In genomic region chr9:127977877-127978647, GRCh38 we compare ENCODE assay signal across 8 cellular contexts. TPM values are rescaled to one million over a fixed set of nuclear protein-coding genes. Genes with fewer than 3 reads are reported as not detected.
DNase-seq lines count a peak whose midpoint lies in the region; ATAC-seq lines count a peak whose summit lies in the region.

No MANE protein-coding gene starts in this region.

- no peaks in the 10 kb centered on the region for H3K9me3 Mint-ChIP-seq in stimulated activated effector memory CD8-positive, alpha-beta T cell treated with anti-CD3 and anti-CD28 coated beads, Interleukin-12 subunit alpha, Interleukin-12 subunit beta, amount 100 ng/mL, for 72 hours

- H3K9me3 ChIP-seq in HUES64 (ENCODE audit: insufficient read depth, low read depth, low read length), result no peaks in the 10 kb centered on the region
- H3K9me3 ChIP-seq in adipocyte (ENCODE audit: control insufficient read depth, low read length), result no peaks in the 10 kb centered on the region

- no peaks in the 10 kb centered on the region for H3K36me3 Mint-ChIP-seq in stimulated activated effector memory CD8-positive, alpha-beta T cell treated with anti-CD3 and anti-CD28 coated beads, Interleukin-12 subunit alpha, Interleukin-12 subunit beta, amount 100 ng/mL, for 72 hours

- H3K4me1 ChIP-seq in HUES64 (ENCODE audit: insufficient read depth, low read length) (peaks cover 28% of the 10 kb centered on the region), adipocyte (ENCODE audit: control insufficient read depth, insufficient read depth, low read length) (peaks cover 69% of the 10 kb centered on the region)

- H3K36me3 ChIP-seq in HUES64 (ENCODE audit: insufficient read depth, low read length) (no peaks in the 10 kb centered on the region), adipocyte (ENCODE audit: control insufficient read depth, insufficient read depth, low read length, severe bottlenecking) (no peaks in the 10 kb centered on the region)

- peaks cover 72% of the 10 kb centered on the region for H3K4me1 Mint-ChIP-seq in stimulated activated effector memory CD8-positive, alpha-beta T cell treated with anti-CD3 and anti-CD28 coated beads, Interleukin-12 subunit alpha, Interleukin-12 subunit beta, amount 100 ng/mL, for 72 hours

- DNase-seq in CD1c-positive myeloid dendritic cell (ENCODE audit: extremely low spot score), result peak; percentile 53
- peak; percentile 84 for DNase-seq in adipocyte (ENCODE audit: low read depth)
- DNase-seq in iPS-NIHi7 (ENCODE audit: extremely low spot score), result peak; percentile 62
- peak in 1 of 2 donors; percentile 58 for DNase-seq in stimulated activated effector memory CD8-positive, alpha-beta T cell treated with anti-CD3 and anti-CD28 coated beads, Interleukin-12 subunit alpha, Interleukin-12 subunit beta, amount 100 ng/mL, for 72 hours (ENCODE audit: low spot score in 2 of 2)
- no peak for DNase-seq in NCI-H1417 treated with DMSO at 0.1 percent for 48 hours (lab: John Stamatoyannopoulos, UW)
- no peak for DNase-seq in NCI-H524 treated with DMSO at 0.1 percent for 48 hours (lab: John Stamatoyannopoulos, UW)
- no peak for DNase-seq in NCI-H1048 (lab: John Stamatoyannopoulos, UW)

- no peak overlapping the region for H3K9ac ChIP-seq in HUES64 (ENCODE audit: low read depth, low read length)
- peak overlapping the region; percentile 88 for H3K9ac ChIP-seq in adipocyte (ENCODE audit: low read length)

- peak overlapping the region; percentile 92 for H3K27ac Mint-ChIP-seq in stimulated activated effector memory CD8-positive, alpha-beta T cell treated with anti-CD3 and anti-CD28 coated beads, Interleukin-12 subunit alpha, Interleukin-12 subunit beta, amount 100 ng/mL, for 72 hours

- no peak for ATAC-seq in stimulated activated effector memory CD8-positive, alpha-beta T cell treated with anti-CD3 and anti-CD28 coated beads, Interleukin-12 subunit alpha, Interleukin-12 subunit beta, amount 100 ng/mL, for 72 hours

- peak overlapping the region; percentile 26; the same call in 1 of the 2 replicates for H3K27ac ChIP-seq in HUES64 (ENCODE audit: low read depth, low read length)

- WGBS in HUES64, result 71% methylated on average over 11 of the region's 12 CpGs

- H3K4me3 ChIP-seq in HUES64 (ENCODE audit: low read length) (peak overlapping the region; percentile 20), adipocyte (ENCODE audit: low read length) (peak overlapping the region; percentile 90)

- no peaks in the 10 kb centered on the region for H3K27me3 ChIP-seq in HUES64 (ENCODE audit: insufficient read depth, low read length)
- no peaks in the 10 kb centered on the region for H3K27me3 ChIP-seq in adipocyte (replicated peaks; ENCODE audit: control insufficient read depth, insufficient read depth, low read length)

- peak overlapping the region; percentile 90 for H3K4me3 Mint-ChIP-seq in stimulated activated effector memory CD8-positive, alpha-beta T cell treated with anti-CD3 and anti-CD28 coated beads, Interleukin-12 subunit alpha, Interleukin-12 subunit beta, amount 100 ng/mL, for 72 hours

RNA-seq across cellular contexts. Expression of gene EEIG1, which starts 2.7 kb away (rescaled TPM):
- 17.5 TPM for polyA plus RNA-seq in HUES64 (2013, experiment 1 of 2)
- 17.8 TPM for polyA plus RNA-seq in HUES64 (2013, experiment 2 of 2)

RNA-seq across cellular contexts. Expression of gene DPM2, which starts 40.4 kb away (rescaled TPM):
- polyA plus RNA-seq in HUES64 (2013, experiment 1 of 2), result 33.5 TPM
- 37.0 TPM for polyA plus RNA-seq in HUES64 (2013, experiment 2 of 2)

RNA-seq across cellular contexts. Expression of gene PIP5KL1, which starts 47.5 kb away (rescaled TPM):
- polyA plus RNA-seq in HUES64 (2013, experiment 1 of 2), result 4.1 TPM
- polyA plus RNA-seq in HUES64 (2013, experiment 2 of 2), result 3.7 TPM

Comparison
In these comparisons a context has a peak if more than half of its experiments do, and no peak if none do; other contexts are left out.
1. DNase-seq: peak in CD1c-positive myeloid dendritic cell (single experiment), adipocyte (single experiment) and iPS-NIHi7 (single experiment); none in NCI-H1417 treated with DMSO at 0.1 percent for 48 hours (single experiment), NCI-H524 treated with DMSO at 0.1 percent for 48 hours (single experiment) and NCI-H1048 (single experiment).